8 cellular contexts compared by ENCODE assay signal in genomic region chrX:71365876-71366673, GRCh38. TPM values are rescaled to one million over a fixed set of nuclear protein-coding genes. Genes with fewer than 3 reads are reported as not detected.
DNase-seq lines count a peak whose midpoint lies in the region; ATAC-seq and TF ChIP-seq lines count a peak whose summit lies in the region.

TSS of gene TAF1 (plus strand) at chrX:71366357. CDS start at chrX:71366375, 18 bp downstream.

- peak within 1 kb of the TSS; percentile 92 for H3K27ac ChIP-seq in ACC112 (ENCODE audit: low read depth, low read length)
- H3K27ac ChIP-seq in VCaP: peak within 1 kb of the TSS; percentile 87
- H3K27ac ChIP-seq in breast epithelium: peak within 1 kb of the TSS; percentile 91 to 98
- peak within 1 kb of the TSS; percentile 85 for H3K27ac ChIP-seq in iPS-18a (ENCODE audit: low read length)

- peak within 1 kb of the TSS; percentile 50 for H2AFZ ChIP-seq in ACC112 (ENCODE audit: low read length, unreplicated experiment)

- intact Hi-C loops in breast epithelium (cut with DNase I; ENCODE audit: low total_unique reads): no loop called here

- H3K4me3 ChIP-seq in ACC112 (ENCODE audit: low read depth, low read length) (peak within 1 kb of the TSS; percentile 93), breast epithelium (peak within 1 kb of the TSS; percentile 67 to 83 (median 69)), iPS-18a (ENCODE audit: low read length) (peak within 1 kb of the TSS; percentile 87), skeletal muscle satellite cell (ENCODE audit: low read length) (peak within 1 kb of the TSS; percentile 86)

- peaks cover 0 to 5% of the 10 kb centered on the region in 2 donors for H3K9me3 ChIP-seq in breast epithelium
- peaks cover 5% of the 10 kb centered on the region for H3K9me3 ChIP-seq in iPS-18a (ENCODE audit: control insufficient read depth, low read depth, low read length)
- H3K9me3 ChIP-seq in skeletal muscle satellite cell (replicated peaks; ENCODE audit: low read length): no peaks in the 10 kb centered on the region

- TF ChIP-seq CTCF in VCaP (conservative IDR thresholded peaks at IDR 0.05) (no peak), breast epithelium (IDR thresholded peaks at IDR 0.05) (peak in 1 of 3 donors; percentile 20)

- H3K4me1 ChIP-seq in ACC112 (ENCODE audit: control insufficient read depth, insufficient read depth, low read length, unreplicated experiment): peaks cover 9% of the 10 kb centered on the region
- H3K4me1 ChIP-seq in breast epithelium: no peaks in the 10 kb centered on the region
- no peaks in the 10 kb centered on the region for H3K4me1 ChIP-seq in iPS-18a (ENCODE audit: control insufficient read depth, low read depth, low read length)
- H3K4me1 ChIP-seq in skeletal muscle satellite cell (ENCODE audit: control insufficient read depth, insufficient read depth, low read length): peaks cover 6% of the 10 kb centered on the region

- H3K4me2 ChIP-seq in skeletal muscle satellite cell (ENCODE audit: low read length): peak within 1 kb of the TSS; percentile 87

- H3K9ac ChIP-seq in iPS-18a (ENCODE audit: low read length) (peak within 1 kb of the TSS; percentile 92), skeletal muscle satellite cell (ENCODE audit: low read depth, low read length) (peak within 1 kb of the TSS; percentile 96)

- TF ChIP-seq POLR2A in breast epithelium (IDR thresholded peaks at IDR 0.05): no peak

- peaks cover 23% of the 10 kb centered on the region for H3K79me2 ChIP-seq in ACC112 (ENCODE audit: control insufficient read depth, insufficient read depth, low read length, unreplicated experiment)

- H3K36me3 ChIP-seq in ACC112 (ENCODE audit: insufficient read depth, low read length): peaks cover 3% of the 10 kb centered on the region; the same call in 1 of the 2 replicates
- H3K36me3 ChIP-seq in breast epithelium: no peaks in the 10 kb centered on the region
- peaks cover 7% of the 10 kb centered on the region for H3K36me3 ChIP-seq in iPS-18a (ENCODE audit: control insufficient read depth, low read depth, low read length)
- H3K36me3 ChIP-seq in skeletal muscle satellite cell (ENCODE audit: insufficient read depth, low read length): peaks cover 5% of the 10 kb centered on the region

- DNase-seq in NCI-H2196 treated with DMSO at 0.1 percent for 48 hours (lab: John Stamatoyannopoulos, UW; ENCODE audit: unreplicated experiment) (peak; percentile 82), breast epithelium (ENCODE audit: low spot score in 2 of 2) (peak; percentile 92 to 96)

- H3K27me3 ChIP-seq in ACC112 (ENCODE audit: insufficient read depth, low read length) (no peaks in the 10 kb centered on the region), breast epithelium (peaks cover 0 to 4% of the 10 kb centered on the region in 2 donors), iPS-18a (ENCODE audit: control insufficient read depth, insufficient read depth, low read length) (no peaks in the 10 kb centered on the region), skeletal muscle satellite cell (ENCODE audit: control insufficient read depth, insufficient read depth, low read length) (no peaks in the 10 kb centered on the region)

- peak; percentile 91 for ATAC-seq in GM18870 (IDR thresholded peaks at IDR 0.05; ENCODE audit: unreplicated experiment)
- ATAC-seq in HG03135 (IDR thresholded peaks at IDR 0.05; ENCODE audit: unreplicated experiment): peak; percentile 89

RNA-seq across cellular contexts. Expression of gene TAF1, which starts in this region (rescaled TPM):
- total RNA-seq in breast epithelium: 10 to 100 TPM; 54.4 to 71.0 (median 60.6) TPM
- total RNA-seq in skeletal muscle satellite cell (2012; rRNA removed): 20.5 TPM in 2 replicates

Comparison
In these comparisons a context has a peak if more than half of its experiments do, and no peak if none do; other contexts are left out.
1. Peak in every context shown above with its lines: DNase-seq, ATAC-seq, H3K4me3 ChIP-seq and H3K27ac ChIP-seq.